9 cellular contexts compared by ENCODE assay signal in genomic region chr3:9903238-9903624, GRCh38. TPM values are rescaled to one million over a fixed set of nuclear protein-coding genes. Genes with fewer than 3 reads are reported as not detected.
DNase-seq lines count a peak whose midpoint lies in the region; ATAC-seq and TF ChIP-seq lines count a peak whose summit lies in the region.
"Had no signal": no experiment of that assay in that cellular context is flagged by ENCODE, and none has a peak within 500 bp of the region (broad histone marks: within the 10 kb centered on the region; RNA-seq: fewer than 3 reads in every experiment).

No MANE protein-coding gene starts in this region.

- H3K36me3 ChIP-seq in HAP-1 (replicated peaks) = no peaks in the 10 kb centered on the region

- H3K27ac ChIP-seq in RWPE1 = peak overlapping the region; percentile 71

- H3K4me3 ChIP-seq in retinal pigment epithelial cell (ENCODE audit: low read length) (peak overlapping the region; percentile 41), HAP-1 (no peak overlapping the region)

- no peaks in the 10 kb centered on the region for H3K9me3 ChIP-seq in HAP-1

- no peaks in the 10 kb centered on the region for H3K27me3 ChIP-seq in HAP-1 (ENCODE audit: low read depth)

- DNase-seq in EL (peak; percentile 59), RWPE1 (ENCODE audit: low spot score) (no peak), retinal pigment epithelial cell (ENCODE audit: low read depth) (no peak), HAP-1 (ENCODE audit: low spot score in 2 of 2) (no peak), DMS 273 (lab: John Stamatoyannopoulos, UW; ENCODE audit: unreplicated experiment) (no peak)

- no peaks in the 10 kb centered on the region for H3K4me1 ChIP-seq in HAP-1

- POLR2A ChIA-PET in RWPE1 (lab: Yijun Ruan, JAX; ENCODE audit: low non-redundant PET) = interaction anchor here (1.5 kb wide), 1 partner anchor 13 kb away, joined by 3 read pairs; the partner anchor contains the start of gene IL17RC

- CTCF ChIA-PET in RWPE1 (lab: Yijun Ruan, JAX) = interaction anchor here (0.9 to 1.3 kb wide), 2 partner anchors 9 to 19 kb away, joined by 3 read pairs; no protein-coding TSS in a partner anchor

- TF ChIP-seq CTCF in RWPE1 (conservative IDR thresholded peaks at IDR 0.05; ENCODE audit: low read depth) (no peak), retinal pigment epithelial cell (conservative IDR thresholded peaks at IDR 0.05; ENCODE audit: low read depth, low read length) (no peak)

- ATAC-seq in esophagus mucosa (peak; percentile 14), HG03439 (IDR thresholded peaks at IDR 0.05; ENCODE audit: unreplicated experiment) (no peak), HG03097 (IDR thresholded peaks at IDR 0.05; ENCODE audit: low FRiP score, unreplicated experiment) (no peak)

- in situ Hi-C loops in HAP-1 (cut with MboI; ENCODE audit: low sequenced_read_pairs) = no loop called here

RNA-seq across cellular contexts. Expression of gene IL17RE, which starts 0.6 kb away (rescaled TPM):
- total RNA-seq in esophagus mucosa = 12.9 TPM

RNA-seq across cellular contexts. Expression of gene JAGN1, which starts 12.8 kb away (rescaled TPM):
- 18.4 TPM for total RNA-seq in esophagus mucosa

RNA-seq across cellular contexts. Expression of gene IL17RC, which starts 13.7 kb away (rescaled TPM):
- total RNA-seq in esophagus mucosa = 26.6 TPM

RNA-seq across cellular contexts. Expression of gene CIDEC, which starts 23.2 kb away (rescaled TPM):
- total RNA-seq in esophagus mucosa = not detected
- total RNA-seq: lung microvascular endothelial cell had no signal

RNA-seq across cellular contexts. Expression of gene CRELD1, which starts 30.4 kb away (rescaled TPM):
- 4.6 TPM for total RNA-seq in esophagus mucosa
